In genomic region chr11:94767701-94768601, GRCh38 we compare ENCODE assay signal across 8 cellular contexts. TPM values are rescaled to one million over a fixed set of nuclear protein-coding genes. Genes with fewer than 3 reads are reported as not detected.
DNase-seq lines count a peak whose midpoint lies in the region; ATAC-seq and TF ChIP-seq lines count a peak whose summit lies in the region.

A gene with protein sequence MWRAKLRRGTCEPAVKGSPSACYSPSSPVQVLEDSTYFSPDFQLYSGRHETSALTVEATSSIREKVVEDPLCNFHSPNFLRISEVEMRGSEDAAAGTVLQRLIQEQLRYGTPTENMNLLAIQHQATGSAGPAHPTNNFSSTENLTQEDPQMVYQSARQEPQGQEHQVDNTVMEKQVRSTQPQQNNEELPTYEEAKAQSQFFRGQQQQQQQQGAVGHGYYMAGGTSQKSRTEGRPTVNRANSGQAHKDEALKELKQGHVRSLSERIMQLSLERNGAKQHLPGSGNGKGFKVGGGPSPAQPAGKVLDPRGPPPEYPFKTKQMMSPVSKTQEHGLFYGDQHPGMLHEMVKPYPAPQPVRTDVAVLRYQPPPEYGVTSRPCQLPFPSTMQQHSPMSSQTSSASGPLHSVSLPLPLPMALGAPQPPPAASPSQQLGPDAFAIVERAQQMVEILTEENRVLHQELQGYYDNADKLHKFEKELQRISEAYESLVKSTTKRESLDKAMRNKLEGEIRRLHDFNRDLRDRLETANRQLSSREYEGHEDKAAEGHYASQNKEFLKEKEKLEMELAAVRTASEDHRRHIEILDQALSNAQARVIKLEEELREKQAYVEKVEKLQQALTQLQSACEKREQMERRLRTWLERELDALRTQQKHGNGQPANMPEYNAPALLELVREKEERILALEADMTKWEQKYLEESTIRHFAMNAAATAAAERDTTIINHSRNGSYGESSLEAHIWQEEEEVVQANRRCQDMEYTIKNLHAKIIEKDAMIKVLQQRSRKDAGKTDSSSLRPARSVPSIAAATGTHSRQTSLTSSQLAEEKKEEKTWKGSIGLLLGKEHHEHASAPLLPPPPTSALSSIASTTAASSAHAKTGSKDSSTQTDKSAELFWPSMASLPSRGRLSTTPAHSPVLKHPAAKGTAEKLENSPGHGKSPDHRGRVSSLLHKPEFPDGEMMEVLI (plus strand): TSS chr11:94768356. CDS start chr11:94768512, 156 bp downstream.

- CTCF ChIA-PET in activated CD4-positive, alpha-beta memory T cell treated with anti-CD3 and anti-CD28 coated beads, Interleukin-2, amount 10 ng/mL, durations not matched to agents 7 days and 5 days (lab: Charles Lee) = no interaction called here

- peak within 1 kb of the TSS; percentile 70 for H3K4me3 Mint-ChIP-seq in activated CD4-positive, alpha-beta memory T cell treated with anti-CD3 and anti-CD28 coated beads, Interleukin-2, amount 10 ng/mL, durations not matched to agents 7 days and 5 days

- POLR2A ChIA-PET in activated CD4-positive, alpha-beta memory T cell treated with anti-CD3 and anti-CD28 coated beads, Interleukin-2, amount 10 ng/mL, durations not matched to agents 7 days and 5 days (lab: Charles Lee) = no interaction called here

- peak; percentile 79 for ATAC-seq in HG02870 (IDR thresholded peaks at IDR 0.05; ENCODE audit: unreplicated experiment)
- peak; percentile 88 for ATAC-seq in esophagus mucosa

- peak; percentile 32 for DNase-seq in activated T-cell treated with anti-CD3 and anti-CD28 coated beads for 48 hours (ENCODE audit: low read depth)
- no peak for DNase-seq in activated T-cell treated with anti-CD3 and anti-CD28 coated beads for 4 hours
- peak; percentile 65 for DNase-seq in NCI-H2107 (lab: John Stamatoyannopoulos, UW)
- peak; percentile 44 for DNase-seq in activated CD4-positive, alpha-beta memory T cell treated with anti-CD3 and anti-CD28 coated beads, Interleukin-2, amount 10 ng/mL, durations not matched to agents 7 days and 5 days
- DNase-seq in midbrain (lab: John Stamatoyannopoulos, UW) = peak; percentile 80

- H3K9me3 Mint-ChIP-seq in activated CD4-positive, alpha-beta memory T cell treated with anti-CD3 and anti-CD28 coated beads, Interleukin-2, amount 10 ng/mL, durations not matched to agents 7 days and 5 days = no peaks in the 10 kb centered on the region

- no peaks in the 10 kb centered on the region for H3K36me3 Mint-ChIP-seq in activated CD4-positive, alpha-beta memory T cell treated with anti-CD3 and anti-CD28 coated beads, Interleukin-2, amount 10 ng/mL, durations not matched to agents 7 days and 5 days (ENCODE audit: low read depth)

- H3K27ac Mint-ChIP-seq in activated CD4-positive, alpha-beta memory T cell treated with anti-CD3 and anti-CD28 coated beads, Interleukin-2, amount 10 ng/mL, durations not matched to agents 7 days and 5 days = no peak within 1 kb of the TSS

- H3K27me3 Mint-ChIP-seq in activated CD4-positive, alpha-beta memory T cell treated with anti-CD3 and anti-CD28 coated beads, Interleukin-2, amount 10 ng/mL, durations not matched to agents 7 days and 5 days = peaks cover 43% of the 10 kb centered on the region

- TF ChIP-seq CTCF in subcutaneous adipose tissue (IDR thresholded peaks at IDR 0.05; ENCODE audit: low read depth) = no peak

- H3K4me1 Mint-ChIP-seq in activated CD4-positive, alpha-beta memory T cell treated with anti-CD3 and anti-CD28 coated beads, Interleukin-2, amount 10 ng/mL, durations not matched to agents 7 days and 5 days = peaks cover 16% of the 10 kb centered on the region

RNA-seq across cellular contexts. Expression of the gene that starts here (rescaled TPM):
- 1 to 10 TPM; 4.0 to 4.3 TPM for total RNA-seq in activated CD4-positive, alpha-beta memory T cell treated with anti-CD3 and anti-CD28 coated beads, Interleukin-2, amount 10 ng/mL, durations not matched to agents 7 days and 5 days
- 52.4 TPM for total RNA-seq in esophagus mucosa
- 10 to 100 TPM; 21.8 to 46.7 (median 32.9) TPM for total RNA-seq in subcutaneous adipose tissue

Comparison
In these comparisons a context has a peak if more than half of its experiments do, and no peak if none do; other contexts are left out.
1. RNA of the gene that starts here (total RNA-seq): 52.4 TPM in esophagus mucosa (single experiment) and 21.8 to 46.7 TPM in subcutaneous adipose tissue; 4.0 to 4.3 TPM in activated CD4-positive, alpha-beta memory T cell treated with anti-CD3 and anti-CD28 coated beads, Interleukin-2, amount 10 ng/mL, durations not matched to agents 7 days and 5 days; every median in the first group is over 4 times any median in the second.